20 cellular contexts compared by ENCODE assay signal in genomic region chr12:84128117-84128991, GRCh38.
DNase-seq lines count a peak whose midpoint lies in the region; ATAC-seq, FAIRE-seq and TF ChIP-seq lines count a peak whose summit lies in the region.
"Had no signal": no experiment of that assay in that cellular context is flagged by ENCODE, and none has a peak within 500 bp of the region (broad histone marks: within the 10 kb centered on the region; RNA-seq: fewer than 3 reads in every experiment).

No MANE protein-coding gene starts in this region.

- H3K9me3 ChIP-seq in HepG2 (ENCODE audit: low read length) (no peaks in the 10 kb centered on the region), right lobe of liver (no peaks in the 10 kb centered on the region), GM12878 (replicated peaks; ENCODE audit: control insufficient read depth, insufficient read depth, low read length) (no peaks in the 10 kb centered on the region), aorta (ENCODE audit: control insufficient read depth, low read length) (no peaks in the 10 kb centered on the region), thyroid gland (no peaks in the 10 kb centered on the region)

- DNase-seq in HepG2 (ENCODE audit: low spot score) (no peak), right lobe of liver (no peak), NCI-H524 (lab: John Stamatoyannopoulos, UW) (peak; percentile 64 to 81), GM12878 (ENCODE audit: low read depth, low spot score) (no peak), aorta (peak in 1 of 2 donors; percentile 59), NCI-H187 treated with DMSO at 0.1 percent for 48 hours (lab: John Stamatoyannopoulos, UW) (no peak), thyroid gland (no peak), GM13977 (ENCODE audit: low spot score) (no peak)
- DNase-seq: activated CD8-positive, alpha-beta memory T cell treated with anti-CD3 and anti-CD28 coated beads for 24 hours; activated naive CD4-positive, alpha-beta T cell; activated T-cell treated with anti-CD3 and anti-CD28 coated beads, Interleukin-2, amount 50 U/mL, for 24 hours; HCEC 1CT; left cardiac atrium; NCI-H187; NCI-H446 had no signal

- RAD21 ChIA-PET in GM12878 (lab: Charles Lee; ENCODE audit: unreplicated experiment) = no interaction called here

- TF ChIP-seq POLR2A in HepG2 (IDR thresholded peaks at IDR 0.05; ENCODE audit: insufficient read depth in 1 of 2, low read depth in 2 of 2, low read length in 2 of 2) = no peak
- TF ChIP-seq POLR2A in right lobe of liver (IDR thresholded peaks at IDR 0.05) = no peak
- no peak for TF ChIP-seq POLR2A in GM12878 (IDR thresholded peaks at IDR 0.05; ENCODE audit: low read depth, low read length)
- TF ChIP-seq POLR2A in thyroid gland (IDR thresholded peaks at IDR 0.05) = no peak

- no peak overlapping the region for H3K9ac ChIP-seq in HepG2 (ENCODE audit: insufficient read depth, low read depth, low read length)
- no peak overlapping the region for H3K9ac ChIP-seq in GM12878 (ENCODE audit: control insufficient read depth, insufficient read depth, low read length)
- H3K9ac ChIP-seq: KMS-11, parathyroid adenoma had no signal

- SMC1A ChIA-PET in GM12878 (lab: Charles Lee; ENCODE audit: uncharacterized antibody, unreplicated experiment) = interaction anchor here (0.6 kb wide), 1 partner anchor 370 kb away, joined by 3 read pairs; no protein-coding TSS in a partner anchor

- intact Hi-C loops in HepG2 (cut with micrococcal nuclease; ENCODE audit: unreplicated experiment) (no loop called here), right lobe of liver (cut with DNase I) (no loop called here), GM12878 (cut with micrococcal nuclease; ENCODE audit: unreplicated experiment) (no loop called here), aorta (cut with DNase I) (no loop called here), thyroid gland (cut with DNase I) (no loop called here)

- H2AFZ ChIP-seq in HepG2 (ENCODE audit: low read length) (no peak overlapping the region), GM12878 (ENCODE audit: control insufficient read depth, low read depth, low read length) (no peak overlapping the region)
- H2AFZ ChIP-seq: parathyroid adenoma had no signal

- no peak for TF ChIP-seq EP300 in HepG2 (IDR thresholded peaks at IDR 0.05; ENCODE audit: low read depth in 2 of 2, low read length in 2 of 2)
- no peak for TF ChIP-seq EP300 in HepG2 (CRISPR knock-in tag; IDR thresholded peaks at IDR 0.05; ENCODE audit: borderline replicate concordance)
- no peak for TF ChIP-seq EP300 in GM12878 (IDR thresholded peaks at IDR 0.05; ENCODE audit: borderline replicate concordance in 1 of 2, control insufficient read depth in 1 of 2, low read depth in 2 of 2, low read length in 2 of 2)

- no peaks in the 10 kb centered on the region for H3K4me1 ChIP-seq in HepG2 (ENCODE audit: insufficient read depth, low read length)
- H3K4me1 ChIP-seq in right lobe of liver = no peaks in the 10 kb centered on the region
- no peaks in the 10 kb centered on the region for H3K4me1 ChIP-seq in GM12878 (ENCODE audit: control insufficient read depth, insufficient read depth, low read length)
- H3K4me1 ChIP-seq in aorta (ENCODE audit: control insufficient read depth in 1 of 2, insufficient read depth in 2 of 2, low read length in 2 of 2) = no peaks in the 10 kb centered on the region
- H3K4me1 ChIP-seq in thyroid gland = no peaks in the 10 kb centered on the region
- H3K4me1 ChIP-seq: parathyroid adenoma had no signal

- POLR2A ChIA-PET in HepG2 (lab: Yijun Ruan, JAX) (no interaction called here), GM12878 (lab: Charles Lee) (no interaction called here)

- H3K27ac ChIP-seq in HepG2 (ENCODE audit: extremely low read length, insufficient read depth, low read length) = no peak overlapping the region
- H3K27ac ChIP-seq in right lobe of liver = no peak overlapping the region
- H3K27ac ChIP-seq in GM12878 (ENCODE audit: control insufficient read depth, insufficient read depth) = no peak overlapping the region
- H3K27ac ChIP-seq in aorta (ENCODE audit: low read depth in 1 of 2, low read length in 2 of 2) = no peak overlapping the region
- H3K27ac ChIP-seq in thyroid gland = no peak overlapping the region
- H3K27ac ChIP-seq: cardiac muscle cell, KMS-11, parathyroid adenoma had no signal

- in situ Hi-C loops in HepG2 (cut with HindIII; ENCODE audit: extremely low pct_ligation_motif_present, low pct_unique_long_range_greater_than_20kb) (no loop called here), GM12878 (cut with MboI) (no loop called here), GM13977 (cut with MboI; ENCODE audit: low pct_unique_long_range_greater_than_20kb, low sequenced_read_pairs, unreplicated experiment) (no loop called here)

- H3K27me3 ChIP-seq in HepG2 (ENCODE audit: control insufficient read depth in 1 of 2, insufficient read depth in 2 of 2, low read length in 2 of 2) (no peaks in the 10 kb centered on the region; a peak in 1 of 5 replicates), right lobe of liver (no peaks in the 10 kb centered on the region), GM12878 (replicated peaks in 1 of 2; ENCODE audit: control insufficient read depth in 2 of 2, insufficient read depth in 2 of 2, low read length in 1 of 2) (no peaks in the 10 kb centered on the region), aorta (ENCODE audit: control insufficient read depth in 1 of 2, insufficient read depth in 2 of 2, low read length in 1 of 2) (no peaks in the 10 kb centered on the region), thyroid gland (no peaks in the 10 kb centered on the region)
- H3K27me3 ChIP-seq: cardiac muscle cell had no signal

- no peak for TF ChIP-seq CTCF in HepG2 (CRISPR knock-in tag; IDR thresholded peaks at IDR 0.05)
- TF ChIP-seq CTCF in right lobe of liver (IDR thresholded peaks at IDR 0.05) = no peak
- TF ChIP-seq CTCF in GM12878 (IDR thresholded peaks at IDR 0.05 in 2 of 3, conservative IDR thresholded peaks at IDR 0.05 in 1 of 3; ENCODE audit: control insufficient read depth in 2 of 3, extremely low read depth in 1 of 3, insufficient read depth in 1 of 3, low read depth in 3 of 3, low read length in 3 of 3) = no peak
- no peak for TF ChIP-seq CTCF in thyroid gland (IDR thresholded peaks at IDR 0.05)
- TF ChIP-seq CTCF in GM13977 (IDR thresholded peaks at IDR 0.05; ENCODE audit: extremely low read depth, insufficient read depth, missing control alignments) = no peak

- BruUV-seq in HepG2 (replicated peaks; lab: Mats Ljungman, UMichigan) (no TSS peak), GM12878 (replicated peaks; lab: Mats Ljungman, UMichigan) (no TSS peak)

- WGBS in HepG2 (ENCODE audit: low lambda C conversion rate) = 19% methylated on average over 14 of the region's 25 CpGs
- WGBS in right lobe of liver (ENCODE audit: insufficient coverage, low coverage, low lambda C conversion rate, missing lambda C conversion rate) = 56% methylated on average over 12 of the region's 25 CpGs
- WGBS in GM12878 (ENCODE audit: insufficient coverage, insufficient replicate concordance, low lambda C conversion rate, missing lambda C conversion rate) = 29% methylated on average over 25 of the region's 25 CpGs
- 90 to 91% methylated on average over 25 of the region's 25 CpGs for WGBS in aorta, 2 donors
- 84 to 94% methylated on average over 21 to 22 of the region's 25 CpGs for WGBS in thyroid gland, 2 donors

- H3K4me3 ChIP-seq in HepG2 (replicated peaks in 1 of 3; ENCODE audit: insufficient read depth in 1 of 3, low read depth in 2 of 3, low read length in 3 of 3) = no peak overlapping the region
- H3K4me3 ChIP-seq in right lobe of liver = no peak overlapping the region
- H3K4me3 ChIP-seq in GM12878 = no peak overlapping the region
- H3K4me3 ChIP-seq in aorta (ENCODE audit: low read length in 2 of 2) = no peak overlapping the region
- H3K4me3 ChIP-seq in thyroid gland (replicated peaks in 1 of 3) = no peak overlapping the region
- H3K4me3 ChIP-seq: cardiac muscle cell had no signal

- no peak overlapping the region for H3K4me2 ChIP-seq in HepG2 (ENCODE audit: low read depth, low read length)
- H3K4me2 ChIP-seq in GM12878 (ENCODE audit: control insufficient read depth, insufficient read depth) = no peak overlapping the region
- H3K4me2 ChIP-seq: KMS-11 had no signal

- CTCF ChIA-PET in HepG2 (lab: Yijun Ruan, JAX; ENCODE audit: low intra/inter-chr PET ratio, low total read pairs) (no interaction called here), GM12878 (lab: Yijun Ruan, JAX) (interaction anchor here (0.6 kb wide), 1 partner anchor 16 kb away, joined by 3 read pairs; no protein-coding TSS in a partner anchor)

- H3K79me2 ChIP-seq in HepG2 (ENCODE audit: insufficient read depth, low read length) (no peaks in the 10 kb centered on the region), GM12878 (ENCODE audit: control insufficient read depth, insufficient read depth, low read length) (no peaks in the 10 kb centered on the region)
- H3K79me2 ChIP-seq: parathyroid adenoma had no signal

- H3K36me3 ChIP-seq in HepG2 (replicated peaks in 1 of 2; ENCODE audit: control insufficient read depth in 1 of 2, insufficient read depth in 2 of 2, low read length in 2 of 2) (no peaks in the 10 kb centered on the region), right lobe of liver (no peaks in the 10 kb centered on the region), GM12878 (ENCODE audit: control insufficient read depth in 2 of 2, insufficient read depth in 2 of 2, low read length in 1 of 2) (no peaks in the 10 kb centered on the region), aorta (ENCODE audit: control insufficient read depth in 1 of 2, insufficient read depth in 2 of 2, low read length in 1 of 2) (no peaks in the 10 kb centered on the region), thyroid gland (no peaks in the 10 kb centered on the region)
- H3K36me3 ChIP-seq: cardiac muscle cell had no signal

- H4K20me1 ChIP-seq in HepG2 (ENCODE audit: insufficient read depth, low read length) = no peaks in the 10 kb centered on the region
- H4K20me1 ChIP-seq in GM12878 (ENCODE audit: control insufficient read depth, insufficient read depth) = no peaks in the 10 kb centered on the region

- FAIRE-seq in HepG2 (lab: Jason Lieb, UNC) (no peak), GM12878 (lab: Jason Lieb, UNC) (no peak)

- TF ChIP-seq RAD21 in HepG2 (CRISPR knock-in tag; IDR thresholded peaks at IDR 0.05) (no peak), GM12878 (IDR thresholded peaks at IDR 0.05; ENCODE audit: insufficient read depth, low read depth, low read length) (no peak)

- ATAC-seq in HepG2 (peak; percentile 60), right lobe of liver (no peak), GM12878 (peak; percentile 44), aorta (ENCODE audit: low FRiP score) (peak; percentile 52)
- ATAC-seq: left cardiac atrium; natural killer cell treated with Interleukin-12 subunit alpha and Interleukin-12 subunit beta and Interleukin-15 and Interleukin-18, amount 100 ng/mL, for 72 hours; sciatic nerve had no signal

TF ChIP-seq in GM12878, 131 proteins besides CTCF, POLR2A, EP300 and RAD21 (continues in another document):
- TF ChIP-seq HCFC1 (IDR thresholded peaks at IDR 0.05; ENCODE audit: low read length) (no peak), RB1 (IDR thresholded peaks at IDR 0.05; ENCODE audit: borderline replicate concordance) (no peak), NR2F1 (conservative IDR thresholded peaks at IDR 0.05) (no peak)

Comparison
In these comparisons a context has a peak if more than half of its experiments do, and no peak if none do; other contexts are left out.
1. ATAC-seq: peak in HepG2 (single experiment), GM12878 (single experiment) and aorta (single experiment); none in right lobe of liver (0 of 4).
2. DNase-seq: peak in NCI-H524 (2 of 2); none in HepG2 (single experiment), right lobe of liver (0 of 3), GM12878 (single experiment), NCI-H187 treated with DMSO at 0.1 percent for 48 hours (single experiment), thyroid gland (0 of 2) and GM13977 (single experiment).